ENCODE assay signal across 24 cellular contexts in the genomic region with DNA sequence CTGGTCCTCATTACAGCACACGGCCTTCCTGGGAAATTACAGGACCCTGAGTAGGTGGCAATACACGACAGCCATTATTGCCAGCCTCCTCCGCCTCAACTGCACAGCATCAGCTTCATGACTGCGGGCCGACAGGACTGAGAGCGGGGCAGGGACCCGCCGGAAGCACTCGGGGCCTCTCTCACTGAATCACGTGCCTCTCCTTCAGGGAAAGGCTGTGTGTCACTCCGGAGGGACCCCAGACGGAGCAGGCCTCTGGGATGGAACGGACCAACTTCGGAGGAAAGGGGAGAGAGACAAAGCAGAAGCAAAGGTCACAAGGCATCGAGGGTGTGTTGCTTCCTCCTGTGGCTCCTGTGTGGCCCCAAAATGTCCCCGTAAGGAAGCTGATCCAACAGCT.
"Had no signal": no experiment of that assay in that cellular context is flagged by ENCODE, and none has a peak within 500 bp of the region (broad histone marks: within the 10 kb centered on the region; RNA-seq: fewer than 3 reads in every experiment).

No MANE protein-coding gene starts in this region.

- H3K4me3 ChIP-seq: coronary artery, dorsolateral prefrontal cortex, gastrocnemius medialis, heart right ventricle, mucosa of descending colon, pancreas, smooth muscle cell, suprapubic skin, tibial artery, upper lobe of left lung, vagina had no signal

- H3K27me3 ChIP-seq: dorsolateral prefrontal cortex, gastrocnemius medialis, heart right ventricle, pancreas, suprapubic skin, tibial artery, upper lobe of left lung, vagina had no signal

- H3K27ac ChIP-seq: coronary artery, dorsolateral prefrontal cortex, gastrocnemius medialis, heart right ventricle, pancreas, suprapubic skin, tibial artery, upper lobe of left lung, vagina had no signal

- ATAC-seq: esophagus mucosa; gastrocnemius medialis; left lobe of liver; mucosa of descending colon; naive thymus-derived CD8-positive, alpha-beta T cell; pancreas; right cardiac atrium; stimulated activated naive CD8-positive, alpha-beta T cell treated with anti-CD3 and anti-CD28 coated beads, Interleukin-15, Interleukin-2, amounts not matched to agents 100 U/mL and 50 U/mL, for 24 hours had no signal

- H3K4me1 ChIP-seq: gastrocnemius medialis, pancreas, suprapubic skin, tibial artery, vagina had no signal

- DNase-seq: dorsolateral prefrontal cortex; effector CD8-positive, alpha-beta T cell; gastrocnemius medialis; heart right ventricle; hypothalamus; kidney glomerular epithelial cell; mammary epithelial cell; mucosa of descending colon; naive thymus-derived CD8-positive, alpha-beta T cell; occipital lobe; pancreas; right cardiac atrium; stimulated activated CD4-positive, alpha-beta T cell treated with anti-CD3 and anti-CD28 coated beads, Interleukin-2, amount 100 ng/mL, for 48 hours; stimulated activated naive CD8-positive, alpha-beta T cell treated with anti-CD3 and anti-CD28 coated beads, Interleukin-15, Interleukin-2, amounts not matched to agents 100 U/mL and 50 U/mL, for 24 hours; tibial artery; upper lobe of left lung had no signal

- H3K4me2 ChIP-seq: smooth muscle cell had no signal

- FAIRE-seq: endometrium, islet of Langerhans, pancreas had no signal

- H3K9me3 ChIP-seq: gastrocnemius medialis, heart right ventricle, mucosa of descending colon, pancreas, suprapubic skin, tibial artery, upper lobe of left lung, vagina had no signal

- H3K36me3 ChIP-seq: gastrocnemius medialis, vagina had no signal
